In genomic region chr9:14191512-14191911, GRCh38 we compare ENCODE assay signal across 1 cellular context.
TF ChIP-seq lines count a peak whose summit lies in the region.

No MANE protein-coding gene starts in this region.

TF ChIP-seq in SK-N-SH, 30 proteins besides CTCF, POLR2A, EP300 and RAD21 (continued from another document):
- TF ChIP-seq, protein P1, sequence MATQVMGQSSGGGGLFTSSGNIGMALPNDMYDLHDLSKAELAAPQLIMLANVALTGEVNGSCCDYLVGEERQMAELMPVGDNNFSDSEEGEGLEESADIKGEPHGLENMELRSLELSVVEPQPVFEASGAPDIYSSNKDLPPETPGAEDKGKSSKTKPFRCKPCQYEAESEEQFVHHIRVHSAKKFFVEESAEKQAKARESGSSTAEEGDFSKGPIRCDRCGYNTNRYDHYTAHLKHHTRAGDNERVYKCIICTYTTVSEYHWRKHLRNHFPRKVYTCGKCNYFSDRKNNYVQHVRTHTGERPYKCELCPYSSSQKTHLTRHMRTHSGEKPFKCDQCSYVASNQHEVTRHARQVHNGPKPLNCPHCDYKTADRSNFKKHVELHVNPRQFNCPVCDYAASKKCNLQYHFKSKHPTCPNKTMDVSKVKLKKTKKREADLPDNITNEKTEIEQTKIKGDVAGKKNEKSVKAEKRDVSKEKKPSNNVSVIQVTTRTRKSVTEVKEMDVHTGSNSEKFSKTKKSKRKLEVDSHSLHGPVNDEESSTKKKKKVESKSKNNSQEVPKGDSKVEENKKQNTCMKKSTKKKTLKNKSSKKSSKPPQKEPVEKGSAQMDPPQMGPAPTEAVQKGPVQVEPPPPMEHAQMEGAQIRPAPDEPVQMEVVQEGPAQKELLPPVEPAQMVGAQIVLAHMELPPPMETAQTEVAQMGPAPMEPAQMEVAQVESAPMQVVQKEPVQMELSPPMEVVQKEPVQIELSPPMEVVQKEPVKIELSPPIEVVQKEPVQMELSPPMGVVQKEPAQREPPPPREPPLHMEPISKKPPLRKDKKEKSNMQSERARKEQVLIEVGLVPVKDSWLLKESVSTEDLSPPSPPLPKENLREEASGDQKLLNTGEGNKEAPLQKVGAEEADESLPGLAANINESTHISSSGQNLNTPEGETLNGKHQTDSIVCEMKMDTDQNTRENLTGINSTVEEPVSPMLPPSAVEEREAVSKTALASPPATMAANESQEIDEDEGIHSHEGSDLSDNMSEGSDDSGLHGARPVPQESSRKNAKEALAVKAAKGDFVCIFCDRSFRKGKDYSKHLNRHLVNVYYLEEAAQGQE (IDR thresholded peaks at IDR 0.05; ENCODE audit: low read depth, low read length) = no peak
- TF ChIP-seq MXI1 (IDR thresholded peaks at IDR 0.05; ENCODE audit: low read depth, low read length) = no peak
- no peak for TF ChIP-seq SMC3 (IDR thresholded peaks at IDR 0.05; ENCODE audit: low read depth, low read length)
- no peak for TF ChIP-seq JUND (IDR thresholded peaks at IDR 0.05)
- TF ChIP-seq GATA2 (CRISPR knock-in tag; IDR thresholded peaks at IDR 0.05) = peak; percentile 51; the same call in 1 of the 2 replicates
- no peak for TF ChIP-seq MAX (IDR thresholded peaks at IDR 0.05; ENCODE audit: low read depth)
- TF ChIP-seq FOSL2 (IDR thresholded peaks at IDR 0.05; ENCODE audit: borderline replicate concordance, low read depth) = no peak
TF ChIP-seq in SK-N-SH: peak in this region for 2.
